In the genomic region with DNA sequence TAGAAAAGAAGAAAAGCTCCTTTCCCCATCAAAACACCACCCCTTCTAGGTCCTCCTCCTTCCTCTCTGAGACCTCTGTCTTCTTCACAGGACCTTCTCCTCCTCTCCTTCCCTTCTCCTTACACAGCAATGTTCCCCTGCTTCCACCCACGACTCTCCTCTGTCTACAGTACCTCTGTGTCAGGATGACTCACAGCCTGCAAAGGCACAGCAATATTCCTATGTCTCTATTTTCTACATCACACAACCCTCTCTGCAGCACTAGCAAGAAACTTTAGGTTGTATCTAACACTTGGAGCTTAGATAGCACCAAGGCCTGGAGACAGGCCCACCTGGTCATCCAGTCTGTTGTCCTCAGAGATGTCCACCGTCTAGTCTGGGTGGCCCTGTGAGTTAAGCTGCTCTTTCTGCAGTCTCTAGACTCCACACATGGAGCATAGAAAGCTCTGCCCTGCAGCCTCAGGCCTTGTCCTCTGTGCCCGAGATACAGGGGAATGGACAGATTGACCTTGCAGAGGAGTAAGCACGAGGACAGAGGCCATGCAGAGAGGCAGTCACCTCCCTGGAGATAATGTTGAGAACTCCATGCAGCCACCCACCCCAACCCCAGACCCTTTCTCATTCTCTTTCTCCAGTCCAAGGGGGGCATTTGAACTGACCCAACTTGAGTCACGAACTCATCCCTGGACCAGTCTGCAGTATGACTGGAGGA, we compare ENCODE assay signal across 1 cellular context.
TF ChIP-seq lines count a peak whose summit lies in the region.

No MANE protein-coding gene starts in this region.

TF ChIP-seq in H1, 55 proteins besides CTCF, POLR2A, EP300 and RAD21:
- TF ChIP-seq, protein P1, sequence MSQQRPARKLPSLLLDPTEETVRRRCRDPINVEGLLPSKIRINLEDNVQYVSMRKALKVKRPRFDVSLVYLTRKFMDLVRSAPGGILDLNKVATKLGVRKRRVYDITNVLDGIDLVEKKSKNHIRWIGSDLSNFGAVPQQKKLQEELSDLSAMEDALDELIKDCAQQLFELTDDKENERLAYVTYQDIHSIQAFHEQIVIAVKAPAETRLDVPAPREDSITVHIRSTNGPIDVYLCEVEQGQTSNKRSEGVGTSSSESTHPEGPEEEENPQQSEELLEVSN (IDR thresholded peaks at IDR 0.05): no peak
- TF ChIP-seq CBX5 (IDR thresholded peaks at IDR 0.05; ENCODE audit: low read depth, low read length): no peak
- TF ChIP-seq ATF3 (IDR thresholded peaks at IDR 0.05; ENCODE audit: insufficient read depth, low read depth, low read length): no peak
- no peak for TF ChIP-seq RBBP5 (IDR thresholded peaks at IDR 0.05; ENCODE audit: borderline replicate concordance, low read depth, low read length)
- TF ChIP-seq JUN (IDR thresholded peaks at IDR 0.05; ENCODE audit: low read depth, low read length): no peak
- TF ChIP-seq CREB1 (IDR thresholded peaks at IDR 0.05): no peak
